8 cellular contexts compared by ENCODE assay signal in genomic region chr22:24175160-24175808, GRCh38. TPM values are rescaled to one million over a fixed set of nuclear protein-coding genes. Genes with fewer than 3 reads are reported as not detected.
DNase-seq lines count a peak whose midpoint lies in the region; ATAC-seq and TF ChIP-seq lines count a peak whose summit lies in the region.

No MANE protein-coding gene starts in this region.

- no peak for ATAC-seq in GM21576 (IDR thresholded peaks at IDR 0.05; ENCODE audit: unreplicated experiment)

- no peaks in the 10 kb centered on the region for H3K9me3 Mint-ChIP-seq in activated T-helper 1 cell treated with anti-CD3 and anti-CD28 coated beads, Interleukin-12 subunit alpha, Interleukin-12 subunit beta, Interleukin-2, Interleukin-4 antibody, amounts not matched to agents 30 ng/mL and 10 ng/mL and 1 ng/mL, durations not matched to agents 14 hours and 24 hours and 36 hours
- H3K9me3 Mint-ChIP-seq in nephron = no peaks in the 10 kb centered on the region

- H3K4me3 ChIP-seq in fibroblast of mammary gland (ENCODE audit: control insufficient read depth, low read depth, low read length) = no peak overlapping the region

- H3K27ac Mint-ChIP-seq in activated T-helper 1 cell treated with anti-CD3 and anti-CD28 coated beads, Interleukin-12 subunit alpha, Interleukin-12 subunit beta, Interleukin-2, Interleukin-4 antibody, amounts not matched to agents 30 ng/mL and 10 ng/mL and 1 ng/mL, durations not matched to agents 14 hours and 24 hours and 36 hours = no peak overlapping the region
- no peak overlapping the region for H3K27ac Mint-ChIP-seq in nephron

- H3K4me3 Mint-ChIP-seq in activated T-helper 1 cell treated with anti-CD3 and anti-CD28 coated beads, Interleukin-12 subunit alpha, Interleukin-12 subunit beta, Interleukin-2, Interleukin-4 antibody, amounts not matched to agents 30 ng/mL and 10 ng/mL and 1 ng/mL, durations not matched to agents 14 hours and 24 hours and 36 hours = no peak overlapping the region
- no peak overlapping the region for H3K4me3 Mint-ChIP-seq in nephron

- peak; percentile 88 for DNase-seq in 8988T
- DNase-seq in activated T-helper 1 cell treated with anti-CD3 and anti-CD28 coated beads, Interleukin-12 subunit alpha, Interleukin-12 subunit beta, Interleukin-2, Interleukin-4 antibody, amounts not matched to agents 30 ng/mL and 10 ng/mL and 1 ng/mL, durations not matched to agents 14 hours and 24 hours and 36 hours (ENCODE audit: low spot score) = peak; percentile 44
- DNase-seq in fibroblast of mammary gland (ENCODE audit: low read depth) = peak; percentile 71
- peak; percentile 58 for DNase-seq in stromal cell of bone marrow (ENCODE audit: low read depth)

- TF ChIP-seq CTCF in GM12873 (IDR thresholded peaks at IDR 0.05; ENCODE audit: insufficient read depth, low read depth, low read length, missing control alignments) = peak; percentile 84
- TF ChIP-seq CTCF in fibroblast of mammary gland (conservative IDR thresholded peaks at IDR 0.05; ENCODE audit: control insufficient read depth, insufficient read depth, low read depth, low read length) = peak; percentile 91
- peak; percentile 62 to 73 (median 72) for TF ChIP-seq CTCF in nephron (IDR thresholded peaks at IDR 0.05; ENCODE audit: unreplicated experiment in 3 of 3)

- peaks cover 10% of the 10 kb centered on the region for H3K36me3 Mint-ChIP-seq in activated T-helper 1 cell treated with anti-CD3 and anti-CD28 coated beads, Interleukin-12 subunit alpha, Interleukin-12 subunit beta, Interleukin-2, Interleukin-4 antibody, amounts not matched to agents 30 ng/mL and 10 ng/mL and 1 ng/mL, durations not matched to agents 14 hours and 24 hours and 36 hours (ENCODE audit: low read depth)
- no peaks in the 10 kb centered on the region for H3K36me3 Mint-ChIP-seq in nephron (ENCODE audit: low read depth)

- intact Hi-C loops in activated T-helper 1 cell treated with anti-CD3 and anti-CD28 coated beads, Interleukin-12 subunit alpha, Interleukin-12 subunit beta, Interleukin-2, Interleukin-4 antibody, amounts not matched to agents 30 ng/mL and 10 ng/mL and 1 ng/mL, durations not matched to agents 14 hours and 24 hours and 36 hours (cut with micrococcal nuclease) = loop anchor here (2.0 kb wide), 1 partner anchor 68 kb away; no protein-coding TSS in a partner anchor

- H3K4me1 Mint-ChIP-seq in activated T-helper 1 cell treated with anti-CD3 and anti-CD28 coated beads, Interleukin-12 subunit alpha, Interleukin-12 subunit beta, Interleukin-2, Interleukin-4 antibody, amounts not matched to agents 30 ng/mL and 10 ng/mL and 1 ng/mL, durations not matched to agents 14 hours and 24 hours and 36 hours (ENCODE audit: low read depth) = no peaks in the 10 kb centered on the region
- H3K4me1 Mint-ChIP-seq in nephron = no peaks in the 10 kb centered on the region

- H3K27me3 Mint-ChIP-seq in activated T-helper 1 cell treated with anti-CD3 and anti-CD28 coated beads, Interleukin-12 subunit alpha, Interleukin-12 subunit beta, Interleukin-2, Interleukin-4 antibody, amounts not matched to agents 30 ng/mL and 10 ng/mL and 1 ng/mL, durations not matched to agents 14 hours and 24 hours and 36 hours (ENCODE audit: insufficient read depth) = no peaks in the 10 kb centered on the region
- no peaks in the 10 kb centered on the region for H3K27me3 Mint-ChIP-seq in nephron (ENCODE audit: low read depth)

TF ChIP-seq in PFSK-1, 5 proteins besides CTCF, POLR2A, EP300 and RAD21:
- TF ChIP-seq FOXP2 (optimal IDR thresholded peaks at IDR 0.05; ENCODE audit: borderline replicate concordance, extremely low read depth, extremely low read length, insufficient read depth) = peak; percentile 85
- peak; percentile 20; the same call in 1 of the 2 replicates for TF ChIP-seq SIN3A (IDR thresholded peaks at IDR 0.05; ENCODE audit: borderline replicate concordance, insufficient read depth, low read length)
- TF ChIP-seq POLR2AphosphoS5 (IDR thresholded peaks at IDR 0.05; ENCODE audit: low read depth, low read length) = no peak
TF ChIP-seq in PFSK-1: peak in this region for 2.

RNA-seq across cellular contexts. Expression of gene SUSD2, which starts 6.0 kb away (rescaled TPM):
- polyA plus RNA-seq in PFSK-1 (2012; ENCODE audit: insufficient read length, low read depth) = 7.2 TPM
- 0.73 and 0.83 TPM in 2 replicates for total RNA-seq in activated T-helper 1 cell treated with anti-CD3 and anti-CD28 coated beads, Interleukin-12 subunit alpha, Interleukin-12 subunit beta, Interleukin-2, Interleukin-4 antibody, amounts not matched to agents 30 ng/mL and 10 ng/mL and 1 ng/mL, durations not matched to agents 14 hours and 24 hours and 36 hours
